Comparison of ENCODE assay signal across 8 cellular contexts in genomic region chr2:8692783-8693768, GRCh38. TPM values are rescaled to one million over a fixed set of nuclear protein-coding genes. Genes with fewer than 3 reads are reported as not detected.
DNase-seq lines count a peak whose midpoint lies in the region; ATAC-seq and TF ChIP-seq lines count a peak whose summit lies in the region.

No MANE protein-coding gene starts in this region.

- peak in 1 of 5 donors; percentile 31 for DNase-seq in CD8-positive, alpha-beta memory T cell
- DNase-seq in NCI-H146 (lab: John Stamatoyannopoulos, UW) (peak; percentile 82), astrocyte of the spinal cord (ENCODE audit: low read depth, low spot score) (no peak), iPS-NIHi7 (ENCODE audit: extremely low spot score) (peak; percentile 73), vagina (ENCODE audit: extremely low spot score in 2 of 2) (no peak)
- DNase-seq in stimulated activated CD4-positive, alpha-beta T cell treated with anti-CD3 and anti-CD28 coated beads, Interleukin-1b, Interleukin-23, amount 100 ng/mL, for 48 hours, result peak; percentile 37

- H3K27ac Mint-ChIP-seq in CD8-positive, alpha-beta memory T cell, result no peak overlapping the region

- peak overlapping the region in 4 of 7 donors; percentile 8 to 54 (median 45) for H3K4me3 Mint-ChIP-seq in CD8-positive, alpha-beta memory T cell

- H3K9me3 Mint-ChIP-seq in CD8-positive, alpha-beta memory T cell, result peaks cover 0 to 5% (median 0%) of the 10 kb centered on the region in 5 donors

- H3K4me3 ChIP-seq in CD8-positive, alpha-beta memory T cell (ENCODE audit: low read length), result no peak overlapping the region
- H3K4me3 ChIP-seq in astrocyte of the spinal cord (ENCODE audit: low read depth, low read length) (peak overlapping the region; percentile 16), vagina (peak overlapping the region in 1 of 2 donors; percentile 16)

- peaks cover 0 to 18% (median 7%) of the 10 kb centered on the region in 3 donors for H3K36me3 Mint-ChIP-seq in CD8-positive, alpha-beta memory T cell

- no peaks in the 10 kb centered on the region for H3K9me3 ChIP-seq in CD8-positive, alpha-beta memory T cell (ENCODE audit: low read length)
- no peaks in the 10 kb centered on the region for H3K9me3 ChIP-seq in vagina

- POLR2A ChIA-PET in CD8-positive, alpha-beta memory T cell (lab: Charles Lee), result no interaction called here

- no peak for TF ChIP-seq POLR2A in vagina (IDR thresholded peaks at IDR 0.05)

- in situ Hi-C loops in astrocyte of the spinal cord (cut with HindIII; ENCODE audit: low sequenced_read_pairs), result no loop called here

- ATAC-seq in GM21825 (IDR thresholded peaks at IDR 0.05; ENCODE audit: unreplicated experiment) (no peak), GM21390 (IDR thresholded peaks at IDR 0.05; ENCODE audit: unreplicated experiment) (no peak)

- peak; percentile 78 for TF ChIP-seq CTCF in astrocyte of the spinal cord (IDR thresholded peaks at IDR 0.05; ENCODE audit: low read depth, low read length)
- no peak for TF ChIP-seq CTCF in vagina (IDR thresholded peaks at IDR 0.05)

- H3K4me1 ChIP-seq in CD8-positive, alpha-beta memory T cell (ENCODE audit: insufficient read depth, low read length), result no peaks in the 10 kb centered on the region
- H3K4me1 ChIP-seq in vagina, result peaks cover 6% of the 10 kb centered on the region

- H3K27me3 ChIP-seq in CD8-positive, alpha-beta memory T cell (ENCODE audit: insufficient read depth, low read length, poor library complexity, severe bottlenecking), result peaks cover 6% of the 10 kb centered on the region
- H3K27me3 ChIP-seq in vagina, result no peaks in the 10 kb centered on the region

- no peak overlapping the region for H3K27ac ChIP-seq in CD8-positive, alpha-beta memory T cell (ENCODE audit: low read depth, low read length)
- no peak overlapping the region for H3K27ac ChIP-seq in vagina

- intact Hi-C loops in vagina (cut with DNase I), result no loop called here

- CTCF ChIA-PET in CD8-positive, alpha-beta memory T cell (lab: Charles Lee), result interaction anchor here (1.2 to 1.9 kb wide), 3 partner anchors 33 to 1596 kb away, joined by 3 to 5 read pairs (median 5); no protein-coding TSS in a partner anchor

- H3K36me3 ChIP-seq in CD8-positive, alpha-beta memory T cell (ENCODE audit: insufficient read depth, low read length), result no peaks in the 10 kb centered on the region
- no peaks in the 10 kb centered on the region for H3K36me3 ChIP-seq in vagina

- H3K27me3 Mint-ChIP-seq in CD8-positive, alpha-beta memory T cell, result peaks cover 13 to 28% of the 10 kb centered on the region in 2 donors

- peaks cover 0 to 4% (median 4%) of the 10 kb centered on the region in 3 donors for H3K4me1 Mint-ChIP-seq in CD8-positive, alpha-beta memory T cell

RNA-seq across cellular contexts. Expression of gene ID2, which starts 11.2 kb away (rescaled TPM):
- 100 to 1,000 TPM; 162 to 165 TPM for total RNA-seq in CD8-positive, alpha-beta memory T cell
- 378 TPM for polyA plus RNA-seq in CD8-positive, alpha-beta memory T cell
- total RNA-seq in vagina, result 378 TPM

Comparison
In these comparisons a context has a peak if more than half of its experiments do, and no peak if none do; other contexts are left out.
1. DNase-seq: peak in NCI-H146 (single experiment), iPS-NIHi7 (single experiment) and stimulated activated CD4-positive, alpha-beta T cell treated with anti-CD3 and anti-CD28 coated beads, Interleukin-1b, Interleukin-23, amount 100 ng/mL, for 48 hours (single experiment); none in astrocyte of the spinal cord (single experiment) and vagina (0 of 2).